Comparison of ENCODE assay signal across 8 cellular contexts in the genomic region with DNA sequence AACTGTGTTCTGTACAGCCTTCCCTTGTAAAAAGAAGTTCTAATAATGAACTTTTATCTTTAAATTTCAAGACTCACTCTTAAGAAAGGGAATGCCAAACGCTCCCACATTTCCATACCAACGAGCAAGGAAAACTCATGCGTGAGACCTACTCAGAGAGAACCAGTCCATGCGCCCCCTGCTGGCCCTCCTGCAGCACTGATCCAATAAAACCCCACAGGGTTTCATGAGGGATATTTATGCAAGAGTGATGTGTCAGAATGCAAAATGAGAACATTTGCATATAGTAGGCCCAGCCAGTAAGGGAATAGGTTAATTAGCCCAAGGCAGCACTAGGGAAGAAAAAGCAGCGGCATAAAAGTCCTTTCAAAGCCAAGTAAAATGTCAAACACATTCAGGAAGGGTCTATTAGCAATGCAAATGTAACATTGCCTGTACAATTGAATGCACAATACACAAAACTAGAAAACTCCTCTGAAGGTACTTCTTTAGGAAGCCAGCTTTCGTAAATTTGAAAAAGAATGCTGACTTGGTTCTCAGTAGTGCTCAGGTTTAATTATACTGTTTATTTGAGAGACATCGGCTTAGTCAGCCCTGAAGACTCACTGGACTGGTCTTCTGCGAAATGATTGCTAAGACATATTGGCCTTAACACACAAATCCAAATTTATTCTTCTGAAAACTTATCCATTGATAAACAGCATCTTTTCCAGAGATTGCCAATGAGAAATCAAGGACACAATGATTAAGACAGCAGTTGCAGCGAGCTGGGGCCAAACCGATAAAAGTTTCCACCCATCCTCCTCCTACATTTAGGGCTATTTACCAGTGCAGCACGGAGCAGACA.
A peak's percentile ranks its signal among the peaks of the same experiment; 100 is the strongest.
DNase-seq lines count a peak whose midpoint lies in the region; ATAC-seq and TF ChIP-seq lines count a peak whose summit lies in the region.

No MANE protein-coding gene starts in this region.

- no peak overlapping the region for H3K27ac Mint-ChIP-seq in activated naive CD4-positive, alpha-beta T cell treated with anti-CD3 and anti-CD28 coated beads, Interleukin-2, amount 10 ng/mL, durations not matched to agents 7 days and 5 days

- H3K4me2 ChIP-seq in Karpas-422 (ENCODE audit: low read depth, low read length, poor library complexity, severe bottlenecking) = peak overlapping the region; percentile 58

- TF ChIP-seq POLR2A in GM18505 (IDR thresholded peaks at IDR 0.05; ENCODE audit: borderline replicate concordance, extremely low read depth, insufficient read depth, insufficient read length) = no peak

- peaks cover 41% of the 10 kb centered on the region for H3K4me1 ChIP-seq in Karpas-422 (ENCODE audit: low read length)

- intact Hi-C loops in Right ventricle myocardium superior (cut with DNase I) (loop anchor here (2.0 to 10.0 kb wide), 2 partner anchors 77 to 433 kb away; partner anchors contain the start of gene ATXN1), posterior vena cava (cut with DNase I) (loop anchor here in 1 of 2 donors (2.0 to 10.0 kb wide), 5 partner anchors 39 to 753 kb away; partner anchors contain the start of gene ATXN1)

- DNase-seq in CMK (ENCODE audit: low read depth) (peak; percentile 34), Karpas-422 (peak; percentile 91), SK-MEL-5 (ENCODE audit: low read depth, low spot score) (peak; percentile 92), Right ventricle myocardium superior (peak; percentile 82), posterior vena cava (ENCODE audit: low spot score) (peak; percentile 91)
- DNase-seq in activated naive CD4-positive, alpha-beta T cell treated with anti-CD3 and anti-CD28 coated beads, Interleukin-2, amount 10 ng/mL, durations not matched to agents 7 days and 5 days = peak; percentile 71

- no peaks in the 10 kb centered on the region for H4K20me1 ChIP-seq in Karpas-422 (ENCODE audit: insufficient read depth, low read depth, low read length)

- H3K9me2 ChIP-seq in Karpas-422 (replicated peaks; ENCODE audit: insufficient read depth, low read length) = no peaks in the 10 kb centered on the region

- no peak overlapping the region for H2AFZ ChIP-seq in Karpas-422 (ENCODE audit: low read length)

- ATAC-seq in GM19468 (IDR thresholded peaks at IDR 0.05; ENCODE audit: extremely low read depth, unreplicated experiment) (peak; percentile 29), Right ventricle myocardium superior (ENCODE audit: poor library complexity) (peak; percentile 89), GM18505 (IDR thresholded peaks at IDR 0.05; ENCODE audit: unreplicated experiment) (no peak)

- no peaks in the 10 kb centered on the region for H3K27me3 Mint-ChIP-seq in activated naive CD4-positive, alpha-beta T cell treated with anti-CD3 and anti-CD28 coated beads, Interleukin-2, amount 10 ng/mL, durations not matched to agents 7 days and 5 days

- no peaks in the 10 kb centered on the region for H3K4me1 Mint-ChIP-seq in activated naive CD4-positive, alpha-beta T cell treated with anti-CD3 and anti-CD28 coated beads, Interleukin-2, amount 10 ng/mL, durations not matched to agents 7 days and 5 days

- CTCF ChIA-PET in activated naive CD4-positive, alpha-beta T cell treated with anti-CD3 and anti-CD28 coated beads, Interleukin-2, amount 10 ng/mL, durations not matched to agents 7 days and 5 days (lab: Charles Lee) = interaction anchor here (0.6 to 5.0 kb wide), 24 partner anchors 7 to 632 kb away, joined by 3 to 40 read pairs (median 4); partner anchors contain the start of gene ATXN1

- peak overlapping the region; percentile 42 for H3K9ac ChIP-seq in Karpas-422 (ENCODE audit: low read length)

- H3K9me3 Mint-ChIP-seq in activated naive CD4-positive, alpha-beta T cell treated with anti-CD3 and anti-CD28 coated beads, Interleukin-2, amount 10 ng/mL, durations not matched to agents 7 days and 5 days = peaks cover under 1% of the 10 kb centered on the region

- peak overlapping the region; percentile 47 for H3K27ac ChIP-seq in Karpas-422 (ENCODE audit: low read length)

- H3K4me3 Mint-ChIP-seq in activated naive CD4-positive, alpha-beta T cell treated with anti-CD3 and anti-CD28 coated beads, Interleukin-2, amount 10 ng/mL, durations not matched to agents 7 days and 5 days = no peak overlapping the region

- peak overlapping the region; percentile 44 for H3K4me3 ChIP-seq in Karpas-422 (ENCODE audit: low read length)

- H3K9me3 ChIP-seq in Karpas-422 (ENCODE audit: low read length) = no peaks in the 10 kb centered on the region

- H3K36me3 ChIP-seq in Karpas-422 (ENCODE audit: insufficient read depth, low read length) = no peaks in the 10 kb centered on the region

- H3K36me3 Mint-ChIP-seq in activated naive CD4-positive, alpha-beta T cell treated with anti-CD3 and anti-CD28 coated beads, Interleukin-2, amount 10 ng/mL, durations not matched to agents 7 days and 5 days = peaks cover 15% of the 10 kb centered on the region

- H3K27me3 ChIP-seq in Karpas-422 (ENCODE audit: low read length) = no peaks in the 10 kb centered on the region

- in situ Hi-C loops in SK-MEL-5 (cut with HindIII; ENCODE audit: low pct_unique_long_range_greater_than_20kb, low sequenced_read_pairs) = no loop called here

- H3K79me2 ChIP-seq in Karpas-422 (ENCODE audit: low read length) = no peaks in the 10 kb centered on the region

Comparison
In these comparisons a context has a peak if more than half of its experiments do, and no peak if none do; other contexts are left out.
1. DNase-seq: peak in every context shown above with its lines; median percentile 92 in SK-MEL-5; 91 in Karpas-422; 91 in posterior vena cava; 82 in Right ventricle myocardium superior; 71 in activated naive CD4-positive, alpha-beta T cell treated with anti-CD3 and anti-CD28 coated beads, Interleukin-2, amount 10 ng/mL, durations not matched to agents 7 days and 5 days; 34 in CMK.